ENCODE assay signal across 1 cellular context in genomic region chr17:7856081-7856791, GRCh38.
A peak's percentile ranks its signal among the peaks of the same experiment; 100 is the strongest.
TF ChIP-seq lines count a peak whose summit lies in the region.

No MANE protein-coding gene starts in this region.

TF ChIP-seq in HepG2, 621 proteins besides CTCF, POLR2A, EP300 and RAD21:
- peak; percentile 1 for TF ChIP-seq SRSF1 (optimal IDR thresholded peaks at IDR 0.05; ENCODE audit: low read depth, low read length)
- TF ChIP-seq ZC3H13 (CRISPR knock-in tag; IDR thresholded peaks at IDR 0.05) = peak; percentile 59; the same call in 1 of the 2 replicates
- TF ChIP-seq HOXA7 (CRISPR knock-in tag; IDR thresholded peaks at IDR 0.05) = no peak
- TF ChIP-seq SSRP1 (CRISPR knock-in tag; IDR thresholded peaks at IDR 0.05) = peak; percentile 82; the same call in 1 of the 2 replicates
- TF ChIP-seq ZNF33B (CRISPR knock-in tag; IDR thresholded peaks at IDR 0.05) = no peak
- 0 out of 2 replicates have a peak, but pooled peaks have one; percentile 15 for TF ChIP-seq SMAD1 (CRISPR knock-in tag; IDR thresholded peaks at IDR 0.05; ENCODE audit: borderline replicate concordance, low read depth)
- TF ChIP-seq, protein P1, sequence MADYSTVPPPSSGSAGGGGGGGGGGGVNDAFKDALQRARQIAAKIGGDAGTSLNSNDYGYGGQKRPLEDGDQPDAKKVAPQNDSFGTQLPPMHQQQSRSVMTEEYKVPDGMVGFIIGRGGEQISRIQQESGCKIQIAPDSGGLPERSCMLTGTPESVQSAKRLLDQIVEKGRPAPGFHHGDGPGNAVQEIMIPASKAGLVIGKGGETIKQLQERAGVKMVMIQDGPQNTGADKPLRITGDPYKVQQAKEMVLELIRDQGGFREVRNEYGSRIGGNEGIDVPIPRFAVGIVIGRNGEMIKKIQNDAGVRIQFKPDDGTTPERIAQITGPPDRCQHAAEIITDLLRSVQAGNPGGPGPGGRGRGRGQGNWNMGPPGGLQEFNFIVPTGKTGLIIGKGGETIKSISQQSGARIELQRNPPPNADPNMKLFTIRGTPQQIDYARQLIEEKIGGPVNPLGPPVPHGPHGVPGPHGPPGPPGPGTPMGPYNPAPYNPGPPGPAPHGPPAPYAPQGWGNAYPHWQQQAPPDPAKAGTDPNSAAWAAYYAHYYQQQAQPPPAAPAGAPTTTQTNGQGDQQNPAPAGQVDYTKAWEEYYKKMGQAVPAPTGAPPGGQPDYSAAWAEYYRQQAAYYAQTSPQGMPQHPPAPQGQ (CRISPR knock-in tag; IDR thresholded peaks at IDR 0.05; ENCODE audit: borderline replicate concordance) = 0 out of 2 replicates have a peak, but pooled peaks have one; percentile 3
- 0 out of 2 replicates have a peak, but pooled peaks have one; percentile 38 for TF ChIP-seq HNRNPL (IDR thresholded peaks at IDR 0.05; ENCODE audit: low read depth, low read length)
- no peak for TF ChIP-seq RFXANK (CRISPR knock-in tag; IDR thresholded peaks at IDR 0.05)
- TF ChIP-seq HIVEP1 (CRISPR knock-in tag; IDR thresholded peaks at IDR 0.05) = 0 out of 2 replicates have a peak, but pooled peaks have one; percentile 6
- TF ChIP-seq ZBTB40 (IDR thresholded peaks at IDR 0.05) = no peak
- peak; percentile 47; the same call in 1 of the 2 replicates for TF ChIP-seq ZBTB40 (CRISPR knock-in tag; IDR thresholded peaks at IDR 0.05)
- TF ChIP-seq SOX6 (IDR thresholded peaks at IDR 0.05) = no peak
- TF ChIP-seq SOX6 (CRISPR knock-in tag; IDR thresholded peaks at IDR 0.05) = 0 out of 2 replicates have a peak, but pooled peaks have one; percentile 17
- peak; percentile 18 for TF ChIP-seq AGO2 (optimal IDR thresholded peaks at IDR 0.05; ENCODE audit: low read depth, low read length)
- TF ChIP-seq, protein P2, sequence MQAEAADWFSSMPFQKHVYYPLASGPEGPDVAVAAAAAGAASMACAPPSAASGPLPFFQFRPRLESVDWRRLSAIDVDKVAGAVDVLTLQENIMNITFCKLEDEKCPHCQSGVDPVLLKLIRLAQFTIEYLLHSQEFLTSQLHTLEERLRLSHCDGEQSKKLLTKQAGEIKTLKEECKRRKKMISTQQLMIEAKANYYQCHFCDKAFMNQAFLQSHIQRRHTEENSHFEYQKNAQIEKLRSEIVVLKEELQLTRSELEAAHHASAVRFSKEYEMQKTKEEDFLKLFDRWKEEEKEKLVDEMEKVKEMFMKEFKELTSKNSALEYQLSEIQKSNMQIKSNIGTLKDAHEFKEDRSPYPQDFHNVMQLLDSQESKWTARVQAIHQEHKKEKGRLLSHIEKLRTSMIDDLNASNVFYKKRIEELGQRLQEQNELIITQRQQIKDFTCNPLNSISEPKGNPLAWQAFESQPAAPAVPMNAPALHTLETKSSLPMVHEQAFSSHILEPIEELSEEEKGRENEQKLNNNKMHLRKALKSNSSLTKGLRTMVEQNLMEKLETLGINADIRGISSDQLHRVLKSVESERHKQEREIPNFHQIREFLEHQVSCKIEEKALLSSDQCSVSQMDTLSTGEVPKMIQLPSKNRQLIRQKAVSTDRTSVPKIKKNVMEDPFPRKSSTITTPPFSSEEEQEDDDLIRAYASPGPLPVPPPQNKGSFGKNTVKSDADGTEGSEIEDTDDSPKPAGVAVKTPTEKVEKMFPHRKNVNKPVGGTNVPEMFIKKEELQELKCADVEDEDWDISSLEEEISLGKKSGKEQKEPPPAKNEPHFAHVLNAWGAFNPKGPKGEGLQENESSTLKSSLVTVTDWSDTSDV (CRISPR knock-in tag; IDR thresholded peaks at IDR 0.05) = no peak
- no peak for TF ChIP-seq ZNF780A (CRISPR knock-in tag; IDR thresholded peaks at IDR 0.05)
- TF ChIP-seq KLF11 (CRISPR knock-in tag; IDR thresholded peaks at IDR 0.05) = 0 out of 2 replicates have a peak, but pooled peaks have one; percentile 7
- 0 out of 2 replicates have a peak, but pooled peaks have one; percentile 7 for TF ChIP-seq HBP1 (CRISPR knock-in tag; IDR thresholded peaks at IDR 0.05; ENCODE audit: low read depth)
- TF ChIP-seq RBM22 (optimal IDR thresholded peaks at IDR 0.05; ENCODE audit: low read length) = peak; percentile 76
